In genomic region chr21:33618407-33618806, GRCh38 we compare ENCODE assay signal across 1 cellular context.
TF ChIP-seq lines count a peak whose summit lies in the region.

No MANE protein-coding gene starts in this region.

TF ChIP-seq in GM12878, 131 proteins besides CTCF, POLR2A, EP300 and RAD21 (continued from another document):
- TF ChIP-seq POLR2AphosphoS2 (IDR thresholded peaks at IDR 0.05; ENCODE audit: low read depth, low read length), result no peak
- TF ChIP-seq ZBTB40 (IDR thresholded peaks at IDR 0.05; ENCODE audit: borderline replicate concordance), result no peak
- TF ChIP-seq IRF5 (IDR thresholded peaks at IDR 0.05; ENCODE audit: borderline replicate concordance), result no peak
- TF ChIP-seq TARDBP (IDR thresholded peaks at IDR 0.05; ENCODE audit: borderline replicate concordance), result no peak
- no peak for TF ChIP-seq RAD51 (IDR thresholded peaks at IDR 0.05)
